In genomic region chr5:141691867-141692532, GRCh38 we compare ENCODE assay signal across 1 cellular context.
TF ChIP-seq lines count a peak whose summit lies in the region.

No MANE protein-coding gene starts in this region.

TF ChIP-seq in K562, 482 proteins besides CTCF, POLR2A, EP300 and RAD21 (continued from another document and continues in another):
- no peak; the same call in 1 of the 2 replicates for TF ChIP-seq MGA (IDR thresholded peaks at IDR 0.05)
- 0 out of 4 replicates have a peak, but pooled peaks of 1 of the 2 experiments have one; percentile 22 for TF ChIP-seq TBL1XR1 (IDR thresholded peaks at IDR 0.05; ENCODE audit: low read length in 2 of 2)
- no peak for TF ChIP-seq NR2F6 (CRISPR knock-in tag; IDR thresholded peaks at IDR 0.05)
- TF ChIP-seq HEY1 (CRISPR knock-in tag; IDR thresholded peaks at IDR 0.05; ENCODE audit: borderline replicate concordance) = no peak
- TF ChIP-seq ZNF57 (CRISPR knock-in tag; IDR thresholded peaks at IDR 0.05) = no peak
- TF ChIP-seq TEAD2 (tag; IDR thresholded peaks at IDR 0.05) = no peak
- no peak for TF ChIP-seq PHF20 (IDR thresholded peaks at IDR 0.05; ENCODE audit: partially characterized antibody)
- TF ChIP-seq ZNF695 (CRISPR knock-in tag; IDR thresholded peaks at IDR 0.05) = no peak
- TF ChIP-seq TAL1 (IDR thresholded peaks at IDR 0.05) = no peak
- no peak for TF ChIP-seq ETS2 (tag; IDR thresholded peaks at IDR 0.05; ENCODE audit: borderline replicate concordance, poor library complexity, severe bottlenecking)
- no peak; the same call in 1 of the 2 replicates for TF ChIP-seq MTA1 (IDR thresholded peaks at IDR 0.05; ENCODE audit: borderline replicate concordance)
- no peak; the same call in 1 of the 2 replicates for TF ChIP-seq GATAD2B (IDR thresholded peaks at IDR 0.05; ENCODE audit: borderline replicate concordance)
- no peak for TF ChIP-seq RBM14 (IDR thresholded peaks at IDR 0.05; ENCODE audit: borderline replicate concordance, insufficient read depth, low read depth, low read length)
- TF ChIP-seq ATF4 (CRISPR knock-in tag; IDR thresholded peaks at IDR 0.05) = no peak
- TF ChIP-seq POLR2H (tag; IDR thresholded peaks at IDR 0.05; ENCODE audit: low read depth) = no peak
- TF ChIP-seq ZNF197 (CRISPR knock-in tag; IDR thresholded peaks at IDR 0.05; ENCODE audit: low read depth) = no peak
- no peak for TF ChIP-seq KAT2B (IDR thresholded peaks at IDR 0.05; ENCODE audit: low read depth, low read length)
- TF ChIP-seq, protein P1, sequence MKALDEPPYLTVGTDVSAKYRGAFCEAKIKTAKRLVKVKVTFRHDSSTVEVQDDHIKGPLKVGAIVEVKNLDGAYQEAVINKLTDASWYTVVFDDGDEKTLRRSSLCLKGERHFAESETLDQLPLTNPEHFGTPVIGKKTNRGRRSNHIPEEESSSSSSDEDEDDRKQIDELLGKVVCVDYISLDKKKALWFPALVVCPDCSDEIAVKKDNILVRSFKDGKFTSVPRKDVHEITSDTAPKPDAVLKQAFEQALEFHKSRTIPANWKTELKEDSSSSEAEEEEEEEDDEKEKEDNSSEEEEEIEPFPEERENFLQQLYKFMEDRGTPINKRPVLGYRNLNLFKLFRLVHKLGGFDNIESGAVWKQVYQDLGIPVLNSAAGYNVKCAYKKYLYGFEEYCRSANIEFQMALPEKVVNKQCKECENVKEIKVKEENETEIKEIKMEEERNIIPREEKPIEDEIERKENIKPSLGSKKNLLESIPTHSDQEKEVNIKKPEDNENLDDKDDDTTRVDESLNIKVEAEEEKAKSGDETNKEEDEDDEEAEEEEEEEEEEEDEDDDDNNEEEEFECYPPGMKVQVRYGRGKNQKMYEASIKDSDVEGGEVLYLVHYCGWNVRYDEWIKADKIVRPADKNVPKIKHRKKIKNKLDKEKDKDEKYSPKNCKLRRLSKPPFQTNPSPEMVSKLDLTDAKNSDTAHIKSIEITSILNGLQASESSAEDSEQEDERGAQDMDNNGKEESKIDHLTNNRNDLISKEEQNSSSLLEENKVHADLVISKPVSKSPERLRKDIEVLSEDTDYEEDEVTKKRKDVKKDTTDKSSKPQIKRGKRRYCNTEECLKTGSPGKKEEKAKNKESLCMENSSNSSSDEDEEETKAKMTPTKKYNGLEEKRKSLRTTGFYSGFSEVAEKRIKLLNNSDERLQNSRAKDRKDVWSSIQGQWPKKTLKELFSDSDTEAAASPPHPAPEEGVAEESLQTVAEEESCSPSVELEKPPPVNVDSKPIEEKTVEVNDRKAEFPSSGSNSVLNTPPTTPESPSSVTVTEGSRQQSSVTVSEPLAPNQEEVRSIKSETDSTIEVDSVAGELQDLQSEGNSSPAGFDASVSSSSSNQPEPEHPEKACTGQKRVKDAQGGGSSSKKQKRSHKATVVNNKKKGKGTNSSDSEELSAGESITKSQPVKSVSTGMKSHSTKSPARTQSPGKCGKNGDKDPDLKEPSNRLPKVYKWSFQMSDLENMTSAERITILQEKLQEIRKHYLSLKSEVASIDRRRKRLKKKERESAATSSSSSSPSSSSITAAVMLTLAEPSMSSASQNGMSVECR (CRISPR knock-in tag; IDR thresholded peaks at IDR 0.05) = 0 out of 2 replicates have a peak, but pooled peaks have one; percentile 45
- TF ChIP-seq ARNT (IDR thresholded peaks at IDR 0.05) = peak in 1 of 2 experiments; percentile 26; a peak in 1 of 4 replicates
- no peak for TF ChIP-seq FUS (optimal IDR thresholded peaks at IDR 0.05; ENCODE audit: low read depth, low read length)
- TF ChIP-seq ZNF431 (CRISPR knock-in tag; IDR thresholded peaks at IDR 0.05) = no peak
- TF ChIP-seq ZC3H8 (IDR thresholded peaks at IDR 0.05) = no peak
- TF ChIP-seq ZNF830 (CRISPR knock-in tag; IDR thresholded peaks at IDR 0.05) = no peak
- no peak; the same call in 1 of the 2 replicates for TF ChIP-seq MTA3 (IDR thresholded peaks at IDR 0.05; ENCODE audit: borderline replicate concordance)
- TF ChIP-seq TAF15 (IDR thresholded peaks at IDR 0.05; ENCODE audit: low read depth, low read length) = no peak
- TF ChIP-seq HDGF (IDR thresholded peaks at IDR 0.05) = no peak
- TF ChIP-seq E2F6 (IDR thresholded peaks at IDR 0.05; ENCODE audit: borderline replicate concordance in 1 of 2, extremely low read depth in 1 of 2, insufficient read depth in 1 of 2, insufficient read length in 1 of 2, low read depth in 1 of 2, low read length in 1 of 2, poor library complexity in 1 of 2, severe bottlenecking in 1 of 2) = peak in 1 of 2 experiments; percentile 17
- no peak for TF ChIP-seq FOXJ3 (CRISPR knock-in tag; IDR thresholded peaks at IDR 0.05)
- no peak for TF ChIP-seq HNRNPUL1 (IDR thresholded peaks at IDR 0.05; ENCODE audit: low read length)
- TF ChIP-seq, protein P2, sequence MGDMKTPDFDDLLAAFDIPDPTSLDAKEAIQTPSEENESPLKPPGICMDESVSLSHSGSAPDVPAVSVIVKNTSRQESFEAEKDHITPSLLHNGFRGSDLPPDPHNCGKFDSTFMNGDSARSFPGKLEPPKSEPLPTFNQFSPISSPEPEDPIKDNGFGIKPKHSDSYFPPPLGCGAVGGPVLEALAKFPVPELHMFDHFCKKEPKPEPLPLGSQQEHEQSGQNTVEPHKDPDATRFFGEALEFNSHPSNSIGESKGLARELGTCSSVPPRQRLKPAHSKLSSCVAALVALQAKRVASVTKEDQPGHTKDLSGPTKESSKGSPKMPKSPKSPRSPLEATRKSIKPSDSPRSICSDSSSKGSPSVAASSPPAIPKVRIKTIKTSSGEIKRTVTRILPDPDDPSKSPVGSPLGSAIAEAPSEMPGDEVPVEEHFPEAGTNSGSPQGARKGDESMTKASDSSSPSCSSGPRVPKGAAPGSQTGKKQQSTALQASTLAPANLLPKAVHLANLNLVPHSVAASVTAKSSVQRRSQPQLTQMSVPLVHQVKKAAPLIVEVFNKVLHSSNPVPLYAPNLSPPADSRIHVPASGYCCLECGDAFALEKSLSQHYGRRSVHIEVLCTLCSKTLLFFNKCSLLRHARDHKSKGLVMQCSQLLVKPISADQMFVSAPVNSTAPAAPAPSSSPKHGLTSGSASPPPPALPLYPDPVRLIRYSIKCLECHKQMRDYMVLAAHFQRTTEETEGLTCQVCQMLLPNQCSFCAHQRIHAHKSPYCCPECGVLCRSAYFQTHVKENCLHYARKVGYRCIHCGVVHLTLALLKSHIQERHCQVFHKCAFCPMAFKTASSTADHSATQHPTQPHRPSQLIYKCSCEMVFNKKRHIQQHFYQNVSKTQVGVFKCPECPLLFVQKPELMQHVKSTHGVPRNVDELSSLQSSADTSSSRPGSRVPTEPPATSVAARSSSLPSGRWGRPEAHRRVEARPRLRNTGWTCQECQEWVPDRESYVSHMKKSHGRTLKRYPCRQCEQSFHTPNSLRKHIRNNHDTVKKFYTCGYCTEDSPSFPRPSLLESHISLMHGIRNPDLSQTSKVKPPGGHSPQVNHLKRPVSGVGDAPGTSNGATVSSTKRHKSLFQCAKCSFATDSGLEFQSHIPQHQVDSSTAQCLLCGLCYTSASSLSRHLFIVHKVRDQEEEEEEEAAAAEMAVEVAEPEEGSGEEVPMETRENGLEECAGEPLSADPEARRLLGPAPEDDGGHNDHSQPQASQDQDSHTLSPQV (IDR thresholded peaks at IDR 0.05) = no peak
- no peak for TF ChIP-seq ZNF589 (CRISPR knock-in tag; IDR thresholded peaks at IDR 0.05; ENCODE audit: low read depth)
- no peak for TF ChIP-seq KHSRP (IDR thresholded peaks at IDR 0.05)
- TF ChIP-seq ZNF24 (IDR thresholded peaks at IDR 0.05) = no peak
- no peak for TF ChIP-seq THRA (IDR thresholded peaks at IDR 0.05)
- no peak for TF ChIP-seq NFE2L1 (tag; IDR thresholded peaks at IDR 0.05; ENCODE audit: borderline replicate concordance, low read depth)
- TF ChIP-seq TCF15 (CRISPR knock-in tag; IDR thresholded peaks at IDR 0.05) = no peak
- no peak for TF ChIP-seq ILK (tag; IDR thresholded peaks at IDR 0.05; ENCODE audit: borderline replicate concordance, low read depth)
- TF ChIP-seq ZNF3 (CRISPR knock-in tag; IDR thresholded peaks at IDR 0.05) = no peak
- no peak for TF ChIP-seq C11orf30 (IDR thresholded peaks at IDR 0.05; ENCODE audit: low read depth)
- TF ChIP-seq CCAR2 (IDR thresholded peaks at IDR 0.05; ENCODE audit: low read depth, low read length) = no peak
